Comparison of ENCODE assay signal across 8 cellular contexts in the genomic region with DNA sequence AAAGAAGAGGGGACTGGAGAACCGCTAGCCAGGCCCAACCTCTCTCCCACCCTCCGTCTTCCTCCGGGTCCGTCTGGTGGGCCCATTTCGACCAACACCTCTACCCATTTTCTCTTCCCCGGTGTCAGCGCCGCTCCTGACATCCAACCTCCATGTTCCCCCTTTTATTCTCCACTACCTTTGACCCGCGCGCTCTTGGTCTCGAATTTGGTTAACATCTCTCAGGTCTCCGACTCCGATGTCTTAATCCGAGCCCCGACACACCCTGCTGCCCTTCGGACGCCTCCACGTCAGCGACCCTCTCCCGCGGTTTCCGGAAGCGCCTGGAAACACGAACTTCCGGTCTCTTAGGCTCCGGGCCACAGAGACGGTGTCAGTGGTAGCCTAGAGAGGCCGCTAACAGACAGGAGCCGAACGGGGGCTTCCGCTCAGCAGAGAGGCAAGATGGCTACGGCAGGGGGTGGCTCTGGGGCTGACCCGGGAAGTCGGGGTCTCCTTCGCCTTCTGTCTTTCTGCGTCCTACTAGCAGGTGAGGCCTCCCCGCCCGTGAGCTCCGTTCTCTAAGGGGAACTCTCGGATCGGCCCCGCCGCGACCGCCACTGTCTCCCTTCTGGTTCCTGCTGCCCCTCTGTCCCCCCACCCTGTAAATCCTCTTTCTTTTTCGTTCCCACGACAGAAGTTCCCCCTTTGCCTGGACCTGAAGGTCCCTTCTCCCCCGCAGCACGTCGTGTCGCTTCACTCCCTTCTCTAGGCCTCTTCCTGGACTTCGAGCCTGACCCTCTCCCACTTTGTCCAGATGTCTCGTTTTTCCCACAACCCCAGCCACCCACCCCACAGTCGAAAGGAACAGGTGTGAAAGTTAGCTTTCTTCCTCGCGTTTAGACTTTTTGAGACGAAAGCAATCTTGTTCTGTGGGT. TPM values are rescaled to one million over a fixed set of nuclear protein-coding genes. Genes with fewer than 3 reads are reported as not detected.
A peak's percentile ranks its signal among the peaks of the same experiment; 100 is the strongest.
DNase-seq lines count a peak whose midpoint lies in the region; ATAC-seq and TF ChIP-seq lines count a peak whose summit lies in the region.

A gene (minus strand): TSS at position 298 of the 917 bp plus-strand sequence. CDS start 80 bp downstream, at position 218.
A gene (plus strand): TSS at position 431 of the 917 bp plus-strand sequence. CDS start 14 bp downstream, at position 445.

- TF ChIP-seq CTCF in WTC11 (IDR thresholded peaks at IDR 0.05) (no peak), cardiac fibroblast (IDR thresholded peaks at IDR 0.05; ENCODE audit: low read depth, low read length) (peak; percentile 6)

- H3K4me3 Mint-ChIP-seq in WTC11, result peak within 1 kb of the TSS; percentile 100

- in situ Hi-C loops in ACHN (cut with HindIII; ENCODE audit: low pct_ligation_motif_present, low pct_unique_long_range_greater_than_20kb, low sequenced_read_pairs), result no loop called here

- CTCF ChIA-PET in WTC11 (lab: Charles Lee), result interaction anchor here (0.7 to 2.7 kb wide), 6 partner anchors 12 to 91 kb away, joined by 3 to 8 read pairs (median 4); no protein-coding TSS in a partner anchor

- peak within 1 kb of the TSS; percentile 67 to 92 for H3K4me3 ChIP-seq in cardiac fibroblast (replicated peaks in 1 of 2; ENCODE audit: low read depth in 2 of 2, low read length in 2 of 2)

- no peaks in the 10 kb centered on the region for H3K9me3 Mint-ChIP-seq in WTC11

- no peaks in the 10 kb centered on the region for H3K27me3 Mint-ChIP-seq in WTC11 (ENCODE audit: low read depth)

- peaks cover 26% of the 10 kb centered on the region for H3K4me1 Mint-ChIP-seq in WTC11

- H3K27ac Mint-ChIP-seq in WTC11, result peak within 1 kb of the TSS; percentile 100

- peaks cover 37% of the 10 kb centered on the region for H3K36me3 Mint-ChIP-seq in WTC11

- ATAC-seq in GM18873 (IDR thresholded peaks at IDR 0.05; ENCODE audit: low FRiP score, unreplicated experiment), result peak; percentile 84
- peak; percentile 95 for ATAC-seq in HG03159 (IDR thresholded peaks at IDR 0.05; ENCODE audit: unreplicated experiment)
- peak; percentile 99 for ATAC-seq in WTC11

- peak; percentile 97 for DNase-seq in ACHN
- DNase-seq in NCI-H226, result peak; percentile 95
- DNase-seq in WTC11 (ENCODE audit: low spot score), result peak; percentile 93
- peak; percentile 98 for DNase-seq in cardiac fibroblast (ENCODE audit: low read depth in 2 of 2)
- DNase-seq in iPS-NIHi7 (ENCODE audit: extremely low spot score), result peak; percentile 96
- DNase-seq in smooth muscle cell of the brain vasculature (ENCODE audit: low read depth, low spot score), result peak; percentile 91

- POLR2A ChIA-PET in WTC11 (lab: Charles Lee), result interaction anchor here (0.7 kb wide), 1 partner anchor 81 kb away, joined by 3 read pairs; no protein-coding TSS in a partner anchor

TF ChIP-seq in WTC11, 78 proteins besides CTCF, POLR2A, EP300 and RAD21 (continues in another document):
- TF ChIP-seq ZNF416 (CRISPR knock-in tag; IDR thresholded peaks at IDR 0.05) (no peak), NR1H2 (CRISPR knock-in tag; IDR thresholded peaks at IDR 0.05) (no peak), OVOL2 (CRISPR knock-in tag; IDR thresholded peaks at IDR 0.05; ENCODE audit: borderline replicate concordance) (no peak), NFYB (CRISPR knock-in tag; conservative IDR thresholded peaks at IDR 0.05; ENCODE audit: low read depth) (0 out of 2 replicates have a peak, but pooled peaks have one; percentile 8), FOXK1 (CRISPR knock-in tag; IDR thresholded peaks at IDR 0.05) (peak; percentile 88; the same call in 1 of the 2 replicates), KAT7 (CRISPR knock-in tag; IDR thresholded peaks at IDR 0.05; ENCODE audit: borderline replicate concordance) (0 out of 2 replicates have a peak, but pooled peaks have one; percentile 52), ZBTB21 (CRISPR knock-in tag; IDR thresholded peaks at IDR 0.05; ENCODE audit: borderline replicate concordance) (0 out of 2 replicates have a peak, but pooled peaks have one; percentile 73), RELA (CRISPR knock-in tag; IDR thresholded peaks at IDR 0.05; ENCODE audit: borderline replicate concordance) (no peak), GABPB1 (CRISPR knock-in tag; IDR thresholded peaks at IDR 0.05) (peak; percentile 70)
- TF ChIP-seq, protein P1, sequence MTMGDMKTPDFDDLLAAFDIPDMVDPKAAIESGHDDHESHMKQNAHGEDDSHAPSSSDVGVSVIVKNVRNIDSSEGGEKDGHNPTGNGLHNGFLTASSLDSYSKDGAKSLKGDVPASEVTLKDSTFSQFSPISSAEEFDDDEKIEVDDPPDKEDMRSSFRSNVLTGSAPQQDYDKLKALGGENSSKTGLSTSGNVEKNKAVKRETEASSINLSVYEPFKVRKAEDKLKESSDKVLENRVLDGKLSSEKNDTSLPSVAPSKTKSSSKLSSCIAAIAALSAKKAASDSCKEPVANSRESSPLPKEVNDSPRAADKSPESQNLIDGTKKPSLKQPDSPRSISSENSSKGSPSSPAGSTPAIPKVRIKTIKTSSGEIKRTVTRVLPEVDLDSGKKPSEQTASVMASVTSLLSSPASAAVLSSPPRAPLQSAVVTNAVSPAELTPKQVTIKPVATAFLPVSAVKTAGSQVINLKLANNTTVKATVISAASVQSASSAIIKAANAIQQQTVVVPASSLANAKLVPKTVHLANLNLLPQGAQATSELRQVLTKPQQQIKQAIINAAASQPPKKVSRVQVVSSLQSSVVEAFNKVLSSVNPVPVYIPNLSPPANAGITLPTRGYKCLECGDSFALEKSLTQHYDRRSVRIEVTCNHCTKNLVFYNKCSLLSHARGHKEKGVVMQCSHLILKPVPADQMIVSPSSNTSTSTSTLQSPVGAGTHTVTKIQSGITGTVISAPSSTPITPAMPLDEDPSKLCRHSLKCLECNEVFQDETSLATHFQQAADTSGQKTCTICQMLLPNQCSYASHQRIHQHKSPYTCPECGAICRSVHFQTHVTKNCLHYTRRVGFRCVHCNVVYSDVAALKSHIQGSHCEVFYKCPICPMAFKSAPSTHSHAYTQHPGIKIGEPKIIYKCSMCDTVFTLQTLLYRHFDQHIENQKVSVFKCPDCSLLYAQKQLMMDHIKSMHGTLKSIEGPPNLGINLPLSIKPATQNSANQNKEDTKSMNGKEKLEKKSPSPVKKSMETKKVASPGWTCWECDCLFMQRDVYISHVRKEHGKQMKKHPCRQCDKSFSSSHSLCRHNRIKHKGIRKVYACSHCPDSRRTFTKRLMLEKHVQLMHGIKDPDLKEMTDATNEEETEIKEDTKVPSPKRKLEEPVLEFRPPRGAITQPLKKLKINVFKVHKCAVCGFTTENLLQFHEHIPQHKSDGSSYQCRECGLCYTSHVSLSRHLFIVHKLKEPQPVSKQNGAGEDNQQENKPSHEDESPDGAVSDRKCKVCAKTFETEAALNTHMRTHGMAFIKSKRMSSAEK (CRISPR knock-in tag; IDR thresholded peaks at IDR 0.05; ENCODE audit: borderline replicate concordance), result no peak
- TF ChIP-seq, protein P2, sequence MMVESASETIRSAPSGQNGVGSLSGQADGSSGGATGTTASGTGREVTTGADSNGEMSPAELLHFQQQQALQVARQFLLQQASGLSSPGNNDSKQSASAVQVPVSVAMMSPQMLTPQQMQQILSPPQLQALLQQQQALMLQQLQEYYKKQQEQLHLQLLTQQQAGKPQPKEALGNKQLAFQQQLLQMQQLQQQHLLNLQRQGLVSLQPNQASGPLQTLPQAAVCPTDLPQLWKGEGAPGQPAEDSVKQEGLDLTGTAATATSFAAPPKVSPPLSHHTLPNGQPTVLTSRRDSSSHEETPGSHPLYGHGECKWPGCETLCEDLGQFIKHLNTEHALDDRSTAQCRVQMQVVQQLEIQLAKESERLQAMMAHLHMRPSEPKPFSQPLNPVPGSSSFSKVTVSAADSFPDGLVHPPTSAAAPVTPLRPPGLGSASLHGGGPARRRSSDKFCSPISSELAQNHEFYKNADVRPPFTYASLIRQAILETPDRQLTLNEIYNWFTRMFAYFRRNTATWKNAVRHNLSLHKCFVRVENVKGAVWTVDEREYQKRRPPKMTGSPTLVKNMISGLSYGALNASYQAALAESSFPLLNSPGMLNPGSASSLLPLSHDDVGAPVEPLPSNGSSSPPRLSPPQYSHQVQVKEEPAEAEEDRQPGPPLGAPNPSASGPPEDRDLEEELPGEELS (CRISPR knock-in tag; IDR thresholded peaks at IDR 0.05), result peak; percentile 74
- TF ChIP-seq, protein P3, sequence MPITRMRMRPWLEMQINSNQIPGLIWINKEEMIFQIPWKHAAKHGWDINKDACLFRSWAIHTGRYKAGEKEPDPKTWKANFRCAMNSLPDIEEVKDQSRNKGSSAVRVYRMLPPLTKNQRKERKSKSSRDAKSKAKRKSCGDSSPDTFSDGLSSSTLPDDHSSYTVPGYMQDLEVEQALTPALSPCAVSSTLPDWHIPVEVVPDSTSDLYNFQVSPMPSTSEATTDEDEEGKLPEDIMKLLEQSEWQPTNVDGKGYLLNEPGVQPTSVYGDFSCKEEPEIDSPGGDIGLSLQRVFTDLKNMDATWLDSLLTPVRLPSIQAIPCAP (CRISPR knock-in tag; IDR thresholded peaks at IDR 0.05), result no peak
- TF ChIP-seq, protein P4, sequence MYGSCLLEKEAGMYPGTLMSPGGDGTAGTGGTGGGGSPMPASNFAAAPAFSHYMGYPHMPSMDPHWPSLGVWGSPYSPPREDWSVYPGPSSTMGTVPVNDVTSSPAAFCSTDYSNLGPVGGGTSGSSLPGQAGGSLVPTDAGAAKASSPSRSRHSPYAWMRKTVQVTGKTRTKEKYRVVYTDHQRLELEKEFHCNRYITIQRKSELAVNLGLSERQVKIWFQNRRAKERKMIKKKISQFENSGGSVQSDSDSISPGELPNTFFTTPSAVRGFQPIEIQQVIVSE (CRISPR knock-in tag; IDR thresholded peaks at IDR 0.05; ENCODE audit: borderline replicate concordance), result no peak
- TF ChIP-seq, protein P5, sequence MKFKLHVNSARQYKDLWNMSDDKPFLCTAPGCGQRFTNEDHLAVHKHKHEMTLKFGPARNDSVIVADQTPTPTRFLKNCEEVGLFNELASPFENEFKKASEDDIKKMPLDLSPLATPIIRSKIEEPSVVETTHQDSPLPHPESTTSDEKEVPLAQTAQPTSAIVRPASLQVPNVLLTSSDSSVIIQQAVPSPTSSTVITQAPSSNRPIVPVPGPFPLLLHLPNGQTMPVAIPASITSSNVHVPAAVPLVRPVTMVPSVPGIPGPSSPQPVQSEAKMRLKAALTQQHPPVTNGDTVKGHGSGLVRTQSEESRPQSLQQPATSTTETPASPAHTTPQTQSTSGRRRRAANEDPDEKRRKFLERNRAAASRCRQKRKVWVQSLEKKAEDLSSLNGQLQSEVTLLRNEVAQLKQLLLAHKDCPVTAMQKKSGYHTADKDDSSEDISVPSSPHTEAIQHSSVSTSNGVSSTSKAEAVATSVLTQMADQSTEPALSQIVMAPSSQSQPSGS (CRISPR knock-in tag; IDR thresholded peaks at IDR 0.05; ENCODE audit: borderline replicate concordance, low read depth), result no peak

RNA-seq across cellular contexts. Expression of the first gene that starts in this region (rescaled TPM):
- total RNA-seq in WTC11 (2021), result 115 to 126 TPM (median 119 TPM) in 3 replicates

RNA-seq across cellular contexts. Expression of the second gene that starts in this region (rescaled TPM):
- total RNA-seq in WTC11 (2021), result 58.2 to 72.7 TPM (median 71.9 TPM) in 3 replicates

Comparison
In these comparisons a context has a peak if more than half of its experiments do, and no peak if none do; other contexts are left out.
1. Peak in every context shown above with its lines: DNase-seq, ATAC-seq and H3K4me3 ChIP-seq.